1 cellular context compared by ENCODE assay signal in genomic region chr2:12243381-12243780, GRCh38.
TF ChIP-seq lines count a peak whose summit lies in the region.

No MANE protein-coding gene starts in this region.

TF ChIP-seq in GM23338, 12 proteins besides CTCF, POLR2A, EP300 and RAD21 (continued from another document):
- TF ChIP-seq ETS1 (IDR thresholded peaks at IDR 0.05) (no peak), EZH2 (IDR thresholded peaks at IDR 0.05; ENCODE audit: low read depth, unreplicated experiment) (no peak), STAT1 (IDR thresholded peaks at IDR 0.05; ENCODE audit: unreplicated experiment) (no peak), ZNF114 (CRISPR knock-in tag; IDR thresholded peaks at IDR 0.05) (no peak), POLR2AphosphoS5 (IDR thresholded peaks at IDR 0.05; ENCODE audit: low read depth) (no peak), JUNB (IDR thresholded peaks at IDR 0.05; ENCODE audit: unreplicated experiment) (no peak), ZNF331 (CRISPR knock-in tag; IDR thresholded peaks at IDR 0.05; ENCODE audit: low read depth) (no peak), EZH2phosphoT487 (IDR thresholded peaks at IDR 0.05; ENCODE audit: unreplicated experiment) (no peak), NANOG (IDR thresholded peaks at IDR 0.05; ENCODE audit: borderline replicate concordance) (no peak)
